In genomic region chr10:33465747-33466146, GRCh38 we compare ENCODE assay signal across 23 cellular contexts.
"Had no signal": no experiment of that assay in that cellular context is flagged by ENCODE, and none has a peak within 500 bp of the region (broad histone marks: within the 10 kb centered on the region; RNA-seq: fewer than 3 reads in every experiment).

No MANE protein-coding gene starts in this region.

- H3K27ac ChIP-seq: epithelial cell of prostate, esophagus muscularis mucosa, foreskin keratinocyte, heart left ventricle, parathyroid adenoma, psoas muscle, sigmoid colon, suprapubic skin, tibial nerve, upper lobe of right lung, vagina had no signal

- H3K4me1 Mint-ChIP-seq: naive thymus-derived CD4-positive, alpha-beta T cell had no signal

- H3K27me3 ChIP-seq: esophagus muscularis mucosa, foreskin keratinocyte, heart left ventricle, sigmoid colon, suprapubic skin, tibial nerve, upper lobe of right lung, vagina had no signal

- DNase-seq: cerebellar nuclear complex; effector memory CD8-positive, alpha-beta T cell; foreskin keratinocyte; heart left ventricle; hippocampal formation; kidney glomerular epithelial cell; mesendoderm; naive thymus-derived CD4-positive, alpha-beta T cell; nephron progenitor cell; psoas muscle; retina; sigmoid colon; small intestine; stimulated activated CD4-positive, alpha-beta T cell treated with anti-CD3 and anti-CD28 coated beads, Interleukin-12 subunit alpha, Interleukin-12 subunit beta, amount 100 ng/mL, for 4 hours; stimulated activated naive CD4-positive, alpha-beta T cell treated with Interleukin-2 at 50 U/mL for 16 hours; upper lobe of right lung had no signal

- H3K9me3 Mint-ChIP-seq: dendritic cell treated with granulocyte-macrophage colony-stimulating factor and Interleukin-4, amounts not matched to agents 40 ng/mL and 50 ng/mL, for 4 days; naive thymus-derived CD4-positive, alpha-beta T cell had no signal

- ATAC-seq: effector memory CD8-positive, alpha-beta T cell; foreskin keratinocyte; heart left ventricle; naive thymus-derived CD4-positive, alpha-beta T cell; upper lobe of right lung had no signal

- H3K9me3 ChIP-seq: esophagus muscularis mucosa, heart left ventricle, psoas muscle, sigmoid colon, suprapubic skin, tibial nerve, upper lobe of right lung, vagina had no signal

- H3K4me3 ChIP-seq: esophagus muscularis mucosa, heart left ventricle, psoas muscle, sigmoid colon, suprapubic skin, tibial nerve, upper lobe of right lung, vagina had no signal

- H3K36me3 Mint-ChIP-seq: naive thymus-derived CD4-positive, alpha-beta T cell had no signal

- H3K79me2 ChIP-seq: parathyroid adenoma had no signal

- H2AFZ ChIP-seq: parathyroid adenoma had no signal

- H3K27ac Mint-ChIP-seq: dendritic cell treated with granulocyte-macrophage colony-stimulating factor and Interleukin-4, amounts not matched to agents 40 ng/mL and 50 ng/mL, for 4 days; effector memory CD8-positive, alpha-beta T cell; naive thymus-derived CD4-positive, alpha-beta T cell; nephron progenitor cell had no signal

- H3K4me3 Mint-ChIP-seq: dendritic cell treated with granulocyte-macrophage colony-stimulating factor and Interleukin-4, amounts not matched to agents 40 ng/mL and 50 ng/mL, for 4 days; effector memory CD8-positive, alpha-beta T cell; naive thymus-derived CD4-positive, alpha-beta T cell; nephron progenitor cell had no signal

- H3K9ac ChIP-seq: parathyroid adenoma had no signal

- H3K4me1 ChIP-seq: parathyroid adenoma, tibial nerve, upper lobe of right lung, vagina had no signal

- H3K36me3 ChIP-seq: esophagus muscularis mucosa, heart left ventricle, sigmoid colon, suprapubic skin, tibial nerve, upper lobe of right lung, vagina had no signal
